25 cellular contexts compared by ENCODE assay signal in genomic region chr1:214980931-214981330, GRCh38.
"Had no signal": no experiment of that assay in that cellular context is flagged by ENCODE, and none has a peak within 500 bp of the region (broad histone marks: within the 10 kb centered on the region; RNA-seq: fewer than 3 reads in every experiment).

No MANE protein-coding gene starts in this region.

- DNase-seq: colonic mucosa; cortex of kidney; effector CD8-positive, alpha-beta T cell; effector memory CD8-positive, alpha-beta T cell; endodermal cell; erythroblast; esophagus squamous epithelium; foreskin fibroblast; foreskin melanocyte; head of caudate nucleus; heart right ventricle; hippocampal formation; left cardiac atrium; left lung; left ventricle myocardium superior; lower lobe of right lung; mesenchymal stem cell; mucosa of descending colon; naive B cell had no signal

- H3K4me3 ChIP-seq: colonic mucosa, esophagus squamous epithelium, gastroesophageal sphincter, heart right ventricle, left lung, lower lobe of right lung, mucosa of descending colon had no signal

- ATAC-seq: effector memory CD8-positive, alpha-beta T cell; esophagus mucosa; gastroesophageal sphincter; heart right ventricle; left cardiac atrium; left lung; left ventricle myocardium superior; lower lobe of right lung; mucosa of descending colon had no signal

- H3K36me3 ChIP-seq: colonic mucosa, esophagus squamous epithelium, gastroesophageal sphincter, heart right ventricle, left lung, lower lobe of right lung had no signal

- H3K27ac ChIP-seq: colonic mucosa, epithelial cell of prostate, esophagus squamous epithelium, gastroesophageal sphincter, heart right ventricle, left lung, lower lobe of right lung had no signal

- H3K9me3 ChIP-seq: colonic mucosa, esophagus squamous epithelium, lower lobe of right lung, mucosa of descending colon had no signal

- H3K4me1 ChIP-seq: colonic mucosa, esophagus squamous epithelium, gastroesophageal sphincter, heart right ventricle, left lung, lower lobe of right lung had no signal

- H3K27me3 ChIP-seq: colonic mucosa, esophagus squamous epithelium, gastroesophageal sphincter, left lung had no signal

- FAIRE-seq: endometrium, islet of Langerhans, keratinocyte had no signal
